ENCODE assay signal across 25 cellular contexts in genomic region chr12:3230758-3231375, GRCh38.
DNase-seq lines count a peak whose midpoint lies in the region; ATAC-seq, FAIRE-seq and TF ChIP-seq lines count a peak whose summit lies in the region.
"Had no signal": no experiment of that assay in that cellular context is flagged by ENCODE, and none has a peak within 500 bp of the region (broad histone marks: within the 10 kb centered on the region; RNA-seq: fewer than 3 reads in every experiment).

No MANE protein-coding gene starts in this region.

- H3K27me3 Mint-ChIP-seq in neural crest cell (ENCODE audit: low read depth) = no peaks in the 10 kb centered on the region
- H3K27me3 Mint-ChIP-seq: activated naive CD4-positive, alpha-beta T cell treated with anti-CD3 and anti-CD28 coated beads, Interleukin-2, amount 50 U/mL, for 24 hours had no signal

- peak overlapping the region; percentile 43 for H3K27ac Mint-ChIP-seq in neural crest cell (ENCODE audit: unreplicated experiment)
- H3K27ac Mint-ChIP-seq: activated naive CD4-positive, alpha-beta T cell treated with anti-CD3 and anti-CD28 coated beads, Interleukin-2, amount 50 U/mL, for 24 hours; activated T-cell treated with anti-CD3 and anti-CD28 coated beads, Interleukin-2, amount 50 U/mL, for 72 hours; dendritic cell treated with granulocyte-macrophage colony-stimulating factor and Interleukin-4, amounts not matched to agents 40 ng/mL and 50 ng/mL, for 4 days; naive B cell had no signal

- ATAC-seq in Right ventricle myocardium superior (ENCODE audit: poor library complexity) = peak; percentile 46
- ATAC-seq: activated T-cell treated with anti-CD3 and anti-CD28 coated beads, Interleukin-2, amount 50 U/mL, for 72 hours; HCT116; stimulated activated naive CD8-positive, alpha-beta T cell treated with anti-CD3 and anti-CD28 coated beads, Interleukin-15, Interleukin-2, amounts not matched to agents 100 U/mL and 50 U/mL, for 24 hours had no signal

- FAIRE-seq in urothelium cell line (lab: Jason Lieb, UNC) (peak; percentile 55), GM12891 (lab: Jason Lieb, UNC) (no peak)
- FAIRE-seq: endothelial cell of umbilical vein, islet of Langerhans, small intestine had no signal

- intact Hi-C loops in Right ventricle myocardium superior (cut with DNase I) = no loop called here

- H3K4me1 Mint-ChIP-seq in neural crest cell = peaks cover 22% of the 10 kb centered on the region
- H3K4me1 Mint-ChIP-seq: activated naive CD4-positive, alpha-beta T cell treated with anti-CD3 and anti-CD28 coated beads, Interleukin-2, amount 50 U/mL, for 24 hours had no signal

- H3K9me3 Mint-ChIP-seq in neural crest cell = no peaks in the 10 kb centered on the region
- H3K9me3 Mint-ChIP-seq: activated naive CD4-positive, alpha-beta T cell treated with anti-CD3 and anti-CD28 coated beads, Interleukin-2, amount 50 U/mL, for 24 hours; dendritic cell treated with granulocyte-macrophage colony-stimulating factor and Interleukin-4, amounts not matched to agents 40 ng/mL and 50 ng/mL, for 4 days had no signal

- H3K27ac ChIP-seq in WERI-Rb-1 = peak overlapping the region; percentile 81
- H3K27ac ChIP-seq: brain microvascular endothelial cell had no signal

- H3K4me3 Mint-ChIP-seq in neural crest cell = no peak overlapping the region
- H3K4me3 Mint-ChIP-seq: activated naive CD4-positive, alpha-beta T cell treated with anti-CD3 and anti-CD28 coated beads, Interleukin-2, amount 50 U/mL, for 24 hours; activated T-cell treated with anti-CD3 and anti-CD28 coated beads, Interleukin-2, amount 50 U/mL, for 72 hours; dendritic cell treated with granulocyte-macrophage colony-stimulating factor and Interleukin-4, amounts not matched to agents 40 ng/mL and 50 ng/mL, for 4 days had no signal

- H3K27me3 ChIP-seq in WERI-Rb-1 (ENCODE audit: insufficient read depth, low read depth, severe bottlenecking) = no peaks in the 10 kb centered on the region
- H3K27me3 ChIP-seq: brain microvascular endothelial cell, tibial nerve had no signal

- DNase-seq in WERI-Rb-1 (no peak), Right ventricle myocardium superior (no peak), neural crest cell (ENCODE audit: low read depth, low spot score) (no peak), urothelium cell line (ENCODE audit: low spot score) (peak; percentile 33), NCI-H146 treated with DMSO at 0.1 percent for 48 hours (lab: John Stamatoyannopoulos, UW; ENCODE audit: unreplicated experiment) (no peak), GM12891 (ENCODE audit: insufficient read length, low spot score) (no peak), COLO668 (lab: John Stamatoyannopoulos, UW; ENCODE audit: unreplicated experiment) (no peak)
- DNase-seq: activated CD4-positive, CD25-positive, alpha-beta regulatory T cell treated with anti-CD3 and anti-CD28 coated beads, Interleukin-2, amount 50 U/mL, for 72 hours; activated T-cell treated with anti-CD3 and anti-CD28 coated beads, Interleukin-2, amount 50 U/mL, for 72 hours; brain microvascular endothelial cell; COR-L47; hippocampal formation; mammary epithelial cell; naive B cell; NCI-H2029; RPMI8226; small intestine; stimulated activated naive CD8-positive, alpha-beta T cell treated with anti-CD3 and anti-CD28 coated beads, Interleukin-15, Interleukin-2, amounts not matched to agents 100 U/mL and 50 U/mL, for 24 hours; T1000 had no signal

- H3K36me3 ChIP-seq in WERI-Rb-1 = peaks cover 81% of the 10 kb centered on the region
- H3K36me3 ChIP-seq: brain microvascular endothelial cell had no signal

- TF ChIP-seq CTCF in WERI-Rb-1 (IDR thresholded peaks at IDR 0.05; ENCODE audit: low read depth, low read length) = no peak
- TF ChIP-seq CTCF in neural crest cell (conservative IDR thresholded peaks at IDR 0.05) = no peak

- H3K36me3 Mint-ChIP-seq in neural crest cell (ENCODE audit: low read depth) = no peaks in the 10 kb centered on the region

- peaks cover 4% of the 10 kb centered on the region for H3K9me3 ChIP-seq in WERI-Rb-1 (ENCODE audit: severe bottlenecking)

- H3K4me3 ChIP-seq in WERI-Rb-1 (ENCODE audit: low read depth, low read length) = no peak overlapping the region
- H3K4me3 ChIP-seq: tibial nerve had no signal

- no peak for TF ChIP-seq POLR2A in GM12891 (IDR thresholded peaks at IDR 0.05; ENCODE audit: low read depth, low read length)

TF ChIP-seq in GM12891, 5 proteins besides CTCF, POLR2A, EP300 and RAD21:
- TF ChIP-seq POLR2AphosphoS5 (IDR thresholded peaks at IDR 0.05; ENCODE audit: low read depth, low read length) (no peak), POU2F2 (IDR thresholded peaks at IDR 0.05; ENCODE audit: low read depth, low read length) (no peak), PAX5 (IDR thresholded peaks at IDR 0.05; ENCODE audit: insufficient read depth, low read length, severe bottlenecking) (no peak), SPI1 (IDR thresholded peaks at IDR 0.05; ENCODE audit: low read depth, low read length) (no peak)
